Comparison of ENCODE assay signal across 19 cellular contexts in genomic region chr22:50150161-50151129, GRCh38. TPM values are rescaled to one million over a fixed set of nuclear protein-coding genes. Genes with fewer than 3 reads are reported as not detected.
DNase-seq lines count a peak whose midpoint lies in the region; ATAC-seq, FAIRE-seq and TF ChIP-seq lines count a peak whose summit lies in the region.
"Had no signal": no experiment of that assay in that cellular context is flagged by ENCODE, and none has a peak within 500 bp of the region (broad histone marks: within the 10 kb centered on the region; RNA-seq: fewer than 3 reads in every experiment).

No MANE protein-coding gene starts in this region.

- H3K14ac ChIP-seq in trophoblast cell (ENCODE audit: low read length) = no peak overlapping the region

- no peak overlapping the region for H2AFZ ChIP-seq in trophoblast cell (ENCODE audit: insufficient read depth, low read length, poor library complexity)
- H2AFZ ChIP-seq: GM23248 had no signal

- H3K4me1 ChIP-seq in HEK293 (ENCODE audit: control insufficient read depth, insufficient read depth, low read length) (no peaks in the 10 kb centered on the region), trophoblast cell (ENCODE audit: control insufficient read depth in 1 of 2, insufficient read depth in 2 of 2, low read length in 2 of 2) (peaks cover 3 to 5% of the 10 kb centered on the region in 2 experiments)
- H3K4me1 ChIP-seq: foreskin keratinocyte, prostate gland had no signal

- H3K9ac ChIP-seq in trophoblast cell (ENCODE audit: low read length) = no peak overlapping the region
- H3K9ac ChIP-seq: GM23248 had no signal

- no peak overlapping the region for H3K18ac ChIP-seq in trophoblast cell (ENCODE audit: low read length)

- no peaks in the 10 kb centered on the region for H3K36me3 Mint-ChIP-seq in stimulated activated naive B cell treated with anti-CD40 and anti-IgM and Interleukin-4, amounts not matched to agents 10 μg/mL and 1 μg/mL and 100 μg/mL, for 72 hours
- no peaks in the 10 kb centered on the region for H3K36me3 Mint-ChIP-seq in activated CD4-positive, alpha-beta memory T cell treated with anti-CD3 and anti-CD28 coated beads for 36 hours
- H3K36me3 Mint-ChIP-seq: activated naive CD4-positive, alpha-beta T cell treated with anti-CD3 and anti-CD28 coated beads, Interleukin-2, amount 50 U/mL, for 24 hours; T-cell had no signal

- H3K79me1 ChIP-seq in trophoblast cell (ENCODE audit: low read length) = no peaks in the 10 kb centered on the region

- TF ChIP-seq CTCF in HEK293 (tag by site-specific recombination; IDR thresholded peaks at IDR 0.05) = no peak
- TF ChIP-seq CTCF in coronary artery (IDR thresholded peaks at IDR 0.05) = no peak

- H3K27me3 Mint-ChIP-seq in stimulated activated naive B cell treated with anti-CD40 and anti-IgM and Interleukin-4, amounts not matched to agents 10 μg/mL and 1 μg/mL and 100 μg/mL, for 72 hours = peaks cover 6 to 8% of the 10 kb centered on the region in 2 donors
- peaks cover 2% of the 10 kb centered on the region for H3K27me3 Mint-ChIP-seq in activated CD4-positive, alpha-beta memory T cell treated with anti-CD3 and anti-CD28 coated beads for 36 hours
- H3K27me3 Mint-ChIP-seq: activated naive CD4-positive, alpha-beta T cell treated with anti-CD3 and anti-CD28 coated beads, Interleukin-2, amount 50 U/mL, for 24 hours had no signal

- H3K36me3 ChIP-seq in HEK293 (ENCODE audit: control insufficient read depth in 2 of 2, insufficient read depth in 1 of 2, low read length in 2 of 2) (no peaks in the 10 kb centered on the region), trophoblast cell (ENCODE audit: control insufficient read depth in 1 of 2, insufficient read depth in 2 of 2, low read length in 2 of 2) (no peaks in the 10 kb centered on the region)
- H3K36me3 ChIP-seq: prostate gland had no signal

- no peaks in the 10 kb centered on the region for H3K79me2 ChIP-seq in trophoblast cell (ENCODE audit: control insufficient read depth, insufficient read depth, low read length, poor library complexity)

- H3K4me2 ChIP-seq in trophoblast cell (ENCODE audit: low read length) = no peak overlapping the region

- H3K27me3 ChIP-seq in trophoblast cell (ENCODE audit: insufficient read depth, low read length) = no peaks in the 10 kb centered on the region
- H3K27me3 ChIP-seq: foreskin keratinocyte had no signal

- no peak overlapping the region for H4K91ac ChIP-seq in trophoblast cell (ENCODE audit: low read depth, low read length)

- peaks cover 10 to 11% of the 10 kb centered on the region in 2 donors for H3K4me1 Mint-ChIP-seq in stimulated activated naive B cell treated with anti-CD40 and anti-IgM and Interleukin-4, amounts not matched to agents 10 μg/mL and 1 μg/mL and 100 μg/mL, for 72 hours
- H3K4me1 Mint-ChIP-seq in activated CD4-positive, alpha-beta memory T cell treated with anti-CD3 and anti-CD28 coated beads for 36 hours (ENCODE audit: low read depth) = peaks cover 4% of the 10 kb centered on the region

- POLR2A ChIA-PET in HEK293 (lab: Yijun Ruan, JAX) = interaction anchor here (1.9 kb wide), 1 partner anchor 40 kb away, joined by 4 read pairs; no protein-coding TSS in a partner anchor
- POLR2A ChIA-PET in activated CD4-positive, alpha-beta memory T cell treated with anti-CD3 and anti-CD28 coated beads for 36 hours (lab: Charles Lee) = no interaction called here

- H2BK5ac ChIP-seq in trophoblast cell (ENCODE audit: low read depth, low read length, poor library complexity) = no peak overlapping the region

- no peaks in the 10 kb centered on the region for H3K9me3 ChIP-seq in HEK293 (ENCODE audit: control insufficient read depth, insufficient read depth, low read depth, low read length)
- no peaks in the 10 kb centered on the region for H3K9me3 ChIP-seq in trophoblast cell (ENCODE audit: insufficient read depth, low read depth, low read length)
- H3K9me3 ChIP-seq: prostate gland had no signal

- no peak overlapping the region for H3K4me3 ChIP-seq in HEK293 (ENCODE audit: low read depth, low read length)
- H3K4me3 ChIP-seq in coronary artery = no peak overlapping the region
- no peak overlapping the region for H3K4me3 ChIP-seq in trophoblast cell (ENCODE audit: low read depth, low read length)
- H3K4me3 ChIP-seq: GM23248, prostate gland had no signal

- H4K12ac ChIP-seq in trophoblast cell (ENCODE audit: low read depth, low read length) = no peak overlapping the region

- no peak for ATAC-seq in stimulated activated naive B cell treated with anti-CD40 and anti-IgM and Interleukin-4, amounts not matched to agents 10 μg/mL and 1 μg/mL and 100 μg/mL, for 72 hours (replicated peaks)
- ATAC-seq in GM18870 (IDR thresholded peaks at IDR 0.05; ENCODE audit: unreplicated experiment) = no peak
- ATAC-seq: foreskin keratinocyte, left cardiac atrium had no signal

- H4K8ac ChIP-seq in trophoblast cell (ENCODE audit: low read depth, low read length) = no peak overlapping the region

- no peaks in the 10 kb centered on the region for H3K9me3 Mint-ChIP-seq in stimulated activated naive B cell treated with anti-CD40 and anti-IgM and Interleukin-4, amounts not matched to agents 10 μg/mL and 1 μg/mL and 100 μg/mL, for 72 hours
- H3K9me3 Mint-ChIP-seq in activated CD4-positive, alpha-beta memory T cell treated with anti-CD3 and anti-CD28 coated beads for 36 hours = no peaks in the 10 kb centered on the region
- H3K9me3 Mint-ChIP-seq: activated naive CD4-positive, alpha-beta T cell treated with anti-CD3 and anti-CD28 coated beads, Interleukin-2, amount 50 U/mL, for 24 hours; activated T-cell treated with anti-CD3 and anti-CD28 coated beads, Interleukin-2, amount 50 U/mL, for 24 hours; nephron; T-cell had no signal

- CTCF ChIA-PET in HEK293 (lab: Yijun Ruan, JAX) = interaction anchor here (1.0 to 3.6 kb wide), 11 partner anchors 7 to 220 kb away, joined by 3 to 24 read pairs (median 6); no protein-coding TSS in a partner anchor
- CTCF ChIA-PET in activated CD4-positive, alpha-beta memory T cell treated with anti-CD3 and anti-CD28 coated beads for 36 hours (lab: Charles Lee) = interaction anchor here (0.5 to 4.0 kb wide), 8 partner anchors 37 to 383 kb away, joined by 3 to 40 read pairs (median 4); no protein-coding TSS in a partner anchor

- no peak overlapping the region for H3K4ac ChIP-seq in trophoblast cell (ENCODE audit: low read depth, low read length)

- no peak overlapping the region for H3K4me3 Mint-ChIP-seq in stimulated activated naive B cell treated with anti-CD40 and anti-IgM and Interleukin-4, amounts not matched to agents 10 μg/mL and 1 μg/mL and 100 μg/mL, for 72 hours
- no peak overlapping the region for H3K4me3 Mint-ChIP-seq in activated CD4-positive, alpha-beta memory T cell treated with anti-CD3 and anti-CD28 coated beads for 36 hours
- H3K4me3 Mint-ChIP-seq: activated naive CD4-positive, alpha-beta T cell treated with anti-CD3 and anti-CD28 coated beads, Interleukin-2, amount 50 U/mL, for 24 hours; activated T-cell treated with anti-CD3 and anti-CD28 coated beads, Interleukin-2, amount 50 U/mL, for 24 hours; nephron; T-cell had no signal

- peak; percentile 56 for FAIRE-seq in RCC 7860 (lab: Jason Lieb, UNC)

- DNase-seq in RCC 7860 (ENCODE audit: low spot score) = peak; percentile 74
- DNase-seq in coronary artery (ENCODE audit: low spot score) = peak; percentile 46
- no peak for DNase-seq in stimulated activated naive B cell treated with anti-CD40 and anti-IgM and Interleukin-4, amounts not matched to agents 10 μg/mL and 1 μg/mL and 100 μg/mL, for 72 hours
- no peak for DNase-seq in trophoblast cell
- DNase-seq in activated CD4-positive, alpha-beta memory T cell treated with anti-CD3 and anti-CD28 coated beads for 36 hours = no peak
- DNase-seq: activated T-cell treated with anti-CD3 and anti-CD28 coated beads, Interleukin-2, amount 50 U/mL, for 24 hours; foreskin keratinocyte; GM23248; KG1; left cardiac atrium; NCI-H2029 treated with DMSO at 0.1 percent for 48 hours; NCI-H510A treated with DMSO at 0.1 percent for 48 hours; SHP77; T-cell had no signal

- H3K23ac ChIP-seq in trophoblast cell (ENCODE audit: low read length) = no peak overlapping the region

- H3K27ac ChIP-seq in HEK293 (ENCODE audit: extremely low read depth, low read depth, low read length) (no peak overlapping the region), coronary artery (no peak overlapping the region), trophoblast cell (ENCODE audit: low read depth, low read length) (no peak overlapping the region)
- H3K27ac ChIP-seq: foreskin keratinocyte, GM23248, prostate gland had no signal

- no peak overlapping the region for H2AK5ac ChIP-seq in trophoblast cell (ENCODE audit: low read length)

- no CpG with 5 or more reads among the region's 35 CpGs for WGBS in trophoblast cell (ENCODE audit: extremely low coverage, insufficient coverage, insufficient read length)

- H2BK120ac ChIP-seq in trophoblast cell (ENCODE audit: insufficient read depth, low read length, poor library complexity) = no peak overlapping the region

- peak overlapping the region; percentile 20 for H3K27ac Mint-ChIP-seq in stimulated activated naive B cell treated with anti-CD40 and anti-IgM and Interleukin-4, amounts not matched to agents 10 μg/mL and 1 μg/mL and 100 μg/mL, for 72 hours
- H3K27ac Mint-ChIP-seq in activated CD4-positive, alpha-beta memory T cell treated with anti-CD3 and anti-CD28 coated beads for 36 hours = no peak overlapping the region
- H3K27ac Mint-ChIP-seq: activated naive CD4-positive, alpha-beta T cell treated with anti-CD3 and anti-CD28 coated beads, Interleukin-2, amount 50 U/mL, for 24 hours; activated T-cell treated with anti-CD3 and anti-CD28 coated beads, Interleukin-2, amount 50 U/mL, for 24 hours; nephron; T-cell had no signal

- intact Hi-C loops in activated CD4-positive, alpha-beta memory T cell treated with anti-CD3 and anti-CD28 coated beads for 36 hours (cut with micrococcal nuclease) = no loop called here

- H2BK12ac ChIP-seq in trophoblast cell (ENCODE audit: low read length) = no peak overlapping the region

TF ChIP-seq in HEK293, 187 proteins besides CTCF, POLR2A, EP300 and RAD21:
- peak; percentile 77 for TF ChIP-seq ZFHX2 (tag by site-specific recombination; conservative IDR thresholded peaks at IDR 0.05)
- TF ChIP-seq ZBTB7A (tag by site-specific recombination; IDR thresholded peaks at IDR 0.05; ENCODE audit: low read depth) = no peak
- peak; percentile 78 for TF ChIP-seq EGR2 (tag by site-specific recombination; IDR thresholded peaks at IDR 0.05; ENCODE audit: low read depth)
TF ChIP-seq in HEK293: peak in this region for 2.

RNA-seq across cellular contexts. Expression of gene PANX2, which starts 20.1 kb away (rescaled TPM):
- 4.0 TPM in 2 replicates for polyA plus RNA-seq in trophoblast cell (2013)
- 1 to 10 TPM; 3.3 to 3.5 TPM for total RNA-seq in activated CD4-positive, alpha-beta memory T cell treated with anti-CD3 and anti-CD28 coated beads for 36 hours
- total RNA-seq: GM23248 had no signal

RNA-seq across cellular contexts. Expression of gene TRABD, which starts 35.3 kb away (rescaled TPM):
- 43.0 and 44.0 TPM in 2 replicates for polyA plus RNA-seq in trophoblast cell (2013)
- 10 to 100 TPM; 88.6 to 89.2 TPM for total RNA-seq in activated CD4-positive, alpha-beta memory T cell treated with anti-CD3 and anti-CD28 coated beads for 36 hours

RNA-seq across cellular contexts. Expression of gene SELENOO, which starts 50.4 kb away (rescaled TPM):
- 13.6 and 13.8 TPM in 2 replicates for polyA plus RNA-seq in trophoblast cell (2013)
- total RNA-seq in activated CD4-positive, alpha-beta memory T cell treated with anti-CD3 and anti-CD28 coated beads for 36 hours = 10 to 100 TPM; 18.8 to 19.7 TPM

Comparison
In these comparisons a context has a peak if more than half of its experiments do, and no peak if none do; other contexts are left out.
1. DNase-seq: peak in RCC 7860 (single experiment) and coronary artery (single experiment); none in stimulated activated naive B cell treated with anti-CD40 and anti-IgM and Interleukin-4, amounts not matched to agents 10 μg/mL and 1 μg/mL and 100 μg/mL, for 72 hours (single experiment), trophoblast cell (0 of 2) and activated CD4-positive, alpha-beta memory T cell treated with anti-CD3 and anti-CD28 coated beads for 36 hours (single experiment).